ENCODE assay signal across 9 cellular contexts in genomic region chr16:29664133-29664912, GRCh38. TPM values are rescaled to one million over a fixed set of nuclear protein-coding genes. Genes with fewer than 3 reads are reported as not detected.
A peak's percentile ranks its signal among the peaks of the same experiment; 100 is the strongest.
DNase-seq lines count a peak whose midpoint lies in the region; ATAC-seq and TF ChIP-seq lines count a peak whose summit lies in the region.
"Had no signal": no experiment of that assay in that cellular context is flagged by ENCODE, and none has a peak within 500 bp of the region (broad histone marks: within the 10 kb centered on the region; RNA-seq: fewer than 3 reads in every experiment).

No MANE protein-coding gene starts in this region.

- H3K36me3 Mint-ChIP-seq in effector memory CD8-positive, alpha-beta T cell (ENCODE audit: insufficient read depth), result peaks cover 61% of the 10 kb centered on the region

- TF ChIP-seq CTCF in GM13977 (IDR thresholded peaks at IDR 0.05; ENCODE audit: extremely low read depth, insufficient read depth, missing control alignments), result peak; percentile 31
- TF ChIP-seq CTCF in WERI-Rb-1 (IDR thresholded peaks at IDR 0.05; ENCODE audit: low read depth, low read length), result no peak

- no peaks in the 10 kb centered on the region for H3K27me3 ChIP-seq in WERI-Rb-1 (ENCODE audit: insufficient read depth, low read depth, severe bottlenecking)
- no peaks in the 10 kb centered on the region for H3K27me3 ChIP-seq in H7 (ENCODE audit: control insufficient read depth, insufficient read depth, low read length)

- peak; percentile 32 for ATAC-seq in effector memory CD8-positive, alpha-beta T cell (replicated peaks)
- ATAC-seq in HG02678 (IDR thresholded peaks at IDR 0.05; ENCODE audit: unreplicated experiment) (no peak), GM18868 (IDR thresholded peaks at IDR 0.05; ENCODE audit: unreplicated experiment) (no peak)
- ATAC-seq: foreskin keratinocyte had no signal

- DNase-seq in GM13977 (ENCODE audit: low spot score) (peak; percentile 51), WERI-Rb-1 (no peak), H7 (no peak), SW480 (ENCODE audit: low spot score) (no peak)
- DNase-seq in effector memory CD8-positive, alpha-beta T cell, result peak; percentile 39 to 47 (median 40)
- DNase-seq in stimulated activated CD4-positive, alpha-beta T cell treated with anti-CD3 and anti-CD28 coated beads, Interleukin-1b, Interleukin-23, amount 100 ng/mL, for 48 hours, result peak; percentile 70
- DNase-seq: foreskin keratinocyte had no signal

- peak overlapping the region; percentile 99 for H3K27ac Mint-ChIP-seq in effector memory CD8-positive, alpha-beta T cell

- H3K4me3 ChIP-seq in WERI-Rb-1 (ENCODE audit: low read depth, low read length) (no peak overlapping the region), H7 (ENCODE audit: insufficient read depth, low read depth, low read length) (no peak overlapping the region)

- in situ Hi-C loops in GM13977 (cut with MboI; ENCODE audit: low pct_unique_long_range_greater_than_20kb, low sequenced_read_pairs, unreplicated experiment), result no loop called here

- H3K4me1 Mint-ChIP-seq in effector memory CD8-positive, alpha-beta T cell (ENCODE audit: low read depth in 2 of 2), result peaks cover 56 to 58% of the 10 kb centered on the region in 2 donors

- H3K9me3 Mint-ChIP-seq in effector memory CD8-positive, alpha-beta T cell, result no peaks in the 10 kb centered on the region

- peak overlapping the region; percentile 95 to 100 for H3K4me3 Mint-ChIP-seq in effector memory CD8-positive, alpha-beta T cell

- no peaks in the 10 kb centered on the region for H3K9me3 ChIP-seq in WERI-Rb-1 (ENCODE audit: severe bottlenecking)

- H3K27ac ChIP-seq in WERI-Rb-1, result peak overlapping the region; percentile 82; the same call in 1 of the 2 replicates
- H3K27ac ChIP-seq: foreskin keratinocyte had no signal

- H3K27me3 Mint-ChIP-seq in effector memory CD8-positive, alpha-beta T cell, result no peaks in the 10 kb centered on the region

- H3K36me3 ChIP-seq in WERI-Rb-1 (no peaks in the 10 kb centered on the region), H7 (replicated peaks; ENCODE audit: control insufficient read depth, insufficient read depth, low read length) (no peaks in the 10 kb centered on the region)

RNA-seq across cellular contexts. Expression of gene SPN, which starts 1.3 kb away (rescaled TPM):
- 0.48 and 0.59 TPM in 2 replicates for total RNA-seq in H7 (2014; rRNA removed; shearing (Covaris generic))
- total RNA-seq: foreskin keratinocyte had no signal

RNA-seq across cellular contexts. Expression of gene QPRT, which starts 14.7 kb away (rescaled TPM):
- 165 and 173 TPM in 2 replicates for total RNA-seq in H7 (2014; rRNA removed; shearing (Covaris generic))

Comparison
In these comparisons a context has a peak if more than half of its experiments do, and no peak if none do; other contexts are left out.
1. DNase-seq: peak in GM13977 (single experiment), effector memory CD8-positive, alpha-beta T cell (3 of 3) and stimulated activated CD4-positive, alpha-beta T cell treated with anti-CD3 and anti-CD28 coated beads, Interleukin-1b, Interleukin-23, amount 100 ng/mL, for 48 hours (single experiment); none in WERI-Rb-1 (single experiment), H7 (single experiment) and SW480 (single experiment).